1 cellular context compared by ENCODE assay signal in the genomic region with DNA sequence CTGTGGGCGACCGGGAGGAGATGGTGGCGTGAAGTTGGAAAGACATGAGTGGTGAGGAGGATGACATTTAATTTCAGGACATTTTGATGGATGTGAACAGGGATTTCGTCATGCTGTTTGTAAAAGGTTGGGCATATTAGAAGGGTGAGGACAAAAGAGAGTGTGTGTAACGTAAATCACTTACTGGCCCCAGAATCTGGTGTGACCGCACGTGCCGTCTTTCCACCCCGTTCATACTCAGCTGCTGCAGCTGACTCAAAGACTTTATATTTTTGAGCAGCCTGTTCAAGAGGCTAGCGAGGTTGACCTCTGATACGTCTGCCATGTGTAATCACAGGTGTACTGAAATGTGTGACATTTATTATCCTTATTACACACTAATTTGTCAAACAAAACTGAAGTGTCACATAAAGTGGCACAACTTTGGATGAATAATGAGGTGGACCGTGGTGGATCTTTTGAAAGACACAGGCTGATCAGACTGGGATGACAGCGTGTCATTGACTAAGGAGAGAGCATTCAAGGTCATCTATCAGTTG.
TF ChIP-seq lines count a peak whose summit lies in the region.

No MANE protein-coding gene starts in this region.

TF ChIP-seq in IMR-90, 13 proteins besides CTCF, POLR2A, EP300 and RAD21 (continued from another document):
- TF ChIP-seq CEBPB (IDR thresholded peaks at IDR 0.05; ENCODE audit: low read depth, low read length), result no peak
- TF ChIP-seq RFX5 (IDR thresholded peaks at IDR 0.05; ENCODE audit: low read depth, low read length), result no peak
- TF ChIP-seq SMC3 (IDR thresholded peaks at IDR 0.05; ENCODE audit: low read depth, low read length), result no peak
- TF ChIP-seq CHD1 (IDR thresholded peaks at IDR 0.05; ENCODE audit: low read depth, low read length), result no peak
